In the genomic region with DNA sequence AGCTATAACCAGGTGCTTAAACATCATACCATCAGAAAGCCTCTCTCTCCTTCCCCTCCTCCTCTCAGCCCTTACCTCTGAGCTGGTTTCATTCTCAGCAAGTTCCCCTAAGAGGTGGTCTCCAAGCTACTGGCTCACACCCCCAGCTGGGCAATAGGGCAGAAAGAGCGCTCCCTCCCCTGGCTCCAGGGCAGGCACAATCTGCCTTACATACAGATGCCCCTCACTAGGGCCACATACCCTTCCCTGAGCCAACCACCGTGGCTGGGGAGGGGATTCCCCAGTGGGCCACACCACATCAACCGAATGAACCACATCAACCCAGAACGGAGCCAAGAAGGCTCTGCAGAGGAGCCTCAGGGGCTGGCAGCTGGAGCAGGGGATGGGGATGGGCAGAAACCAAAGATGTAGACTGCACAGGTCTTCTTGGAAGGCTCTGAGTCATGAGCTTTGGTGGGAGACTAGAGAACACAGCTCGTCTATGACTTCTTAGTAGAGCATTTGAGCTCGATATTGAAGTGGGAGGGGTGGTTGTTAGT, we compare ENCODE assay signal across 1 cellular context.
TF ChIP-seq lines count a peak whose summit lies in the region.

No MANE protein-coding gene starts in this region.

TF ChIP-seq in HepG2, 621 proteins besides CTCF, POLR2A, EP300 and RAD21 (continued from another document):
- TF ChIP-seq, protein P1, sequence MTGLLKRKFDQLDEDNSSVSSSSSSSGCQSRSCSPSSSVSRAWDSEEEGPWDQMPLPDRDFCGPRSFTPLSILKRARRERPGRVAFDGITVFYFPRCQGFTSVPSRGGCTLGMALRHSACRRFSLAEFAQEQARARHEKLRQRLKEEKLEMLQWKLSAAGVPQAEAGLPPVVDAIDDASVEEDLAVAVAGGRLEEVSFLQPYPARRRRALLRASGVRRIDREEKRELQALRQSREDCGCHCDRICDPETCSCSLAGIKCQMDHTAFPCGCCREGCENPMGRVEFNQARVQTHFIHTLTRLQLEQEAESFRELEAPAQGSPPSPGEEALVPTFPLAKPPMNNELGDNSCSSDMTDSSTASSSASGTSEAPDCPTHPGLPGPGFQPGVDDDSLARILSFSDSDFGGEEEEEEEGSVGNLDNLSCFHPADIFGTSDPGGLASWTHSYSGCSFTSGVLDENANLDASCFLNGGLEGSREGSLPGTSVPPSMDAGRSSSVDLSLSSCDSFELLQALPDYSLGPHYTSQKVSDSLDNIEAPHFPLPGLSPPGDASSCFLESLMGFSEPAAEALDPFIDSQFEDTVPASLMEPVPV (CRISPR knock-in tag; IDR thresholded peaks at IDR 0.05): no peak
- TF ChIP-seq, protein P2, sequence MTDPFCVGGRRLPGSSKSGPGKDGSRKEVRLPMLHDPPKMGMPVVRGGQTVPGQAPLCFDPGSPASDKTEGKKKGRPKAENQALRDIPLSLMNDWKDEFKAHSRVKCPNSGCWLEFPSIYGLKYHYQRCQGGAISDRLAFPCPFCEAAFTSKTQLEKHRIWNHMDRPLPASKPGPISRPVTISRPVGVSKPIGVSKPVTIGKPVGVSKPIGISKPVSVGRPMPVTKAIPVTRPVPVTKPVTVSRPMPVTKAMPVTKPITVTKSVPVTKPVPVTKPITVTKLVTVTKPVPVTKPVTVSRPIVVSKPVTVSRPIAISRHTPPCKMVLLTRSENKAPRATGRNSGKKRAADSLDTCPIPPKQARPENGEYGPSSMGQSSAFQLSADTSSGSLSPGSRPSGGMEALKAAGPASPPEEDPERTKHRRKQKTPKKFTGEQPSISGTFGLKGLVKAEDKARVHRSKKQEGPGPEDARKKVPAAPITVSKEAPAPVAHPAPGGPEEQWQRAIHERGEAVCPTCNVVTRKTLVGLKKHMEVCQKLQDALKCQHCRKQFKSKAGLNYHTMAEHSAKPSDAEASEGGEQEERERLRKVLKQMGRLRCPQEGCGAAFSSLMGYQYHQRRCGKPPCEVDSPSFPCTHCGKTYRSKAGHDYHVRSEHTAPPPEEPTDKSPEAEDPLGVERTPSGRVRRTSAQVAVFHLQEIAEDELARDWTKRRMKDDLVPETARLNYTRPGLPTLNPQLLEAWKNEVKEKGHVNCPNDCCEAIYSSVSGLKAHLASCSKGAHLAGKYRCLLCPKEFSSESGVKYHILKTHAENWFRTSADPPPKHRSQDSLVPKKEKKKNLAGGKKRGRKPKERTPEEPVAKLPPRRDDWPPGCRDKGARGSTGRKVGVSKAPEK (CRISPR knock-in tag; IDR thresholded peaks at IDR 0.05; ENCODE audit: borderline replicate concordance): no peak
